In the genomic region with DNA sequence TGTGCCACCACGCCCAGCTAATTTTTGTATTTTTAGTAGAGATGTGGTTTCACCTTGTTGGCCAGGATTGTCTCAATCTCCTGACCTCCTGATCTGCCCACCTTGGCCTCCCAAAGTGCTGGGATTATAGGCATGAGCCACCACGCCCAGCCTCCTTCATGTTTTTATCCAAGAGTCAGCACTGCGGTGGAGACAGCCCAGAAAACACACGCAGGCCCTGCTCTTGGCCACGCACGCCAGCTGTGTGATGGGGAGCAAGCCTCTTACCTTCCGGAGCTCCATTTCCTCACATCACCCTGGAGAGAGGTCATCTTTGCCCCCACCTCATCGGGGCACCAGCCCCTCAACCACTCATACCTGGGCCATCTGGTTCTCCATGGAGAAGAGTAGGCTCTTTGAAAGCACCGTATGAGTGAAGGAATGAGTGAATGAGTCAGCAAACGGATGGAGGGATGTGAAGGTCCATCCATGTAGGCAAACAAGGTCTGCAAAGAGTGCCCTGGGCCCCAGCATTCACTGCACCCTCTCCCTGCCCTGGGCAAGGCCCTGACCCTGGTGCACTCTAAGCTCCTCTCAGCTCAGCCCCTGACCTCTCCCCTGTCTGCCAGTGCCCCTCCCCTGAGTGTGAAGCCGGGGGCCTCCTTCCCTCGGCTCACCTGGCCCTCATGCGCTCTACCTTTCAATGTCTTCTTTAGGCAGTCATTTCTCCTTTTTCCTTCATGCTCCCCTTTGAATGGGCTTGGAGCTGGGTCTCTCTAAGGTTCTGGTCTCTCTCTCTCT, we compare ENCODE assay signal across 13 cellular contexts. TPM values are rescaled to one million over a fixed set of nuclear protein-coding genes. Genes with fewer than 3 reads are reported as not detected.
A peak's percentile ranks its signal among the peaks of the same experiment; 100 is the strongest.
DNase-seq lines count a peak whose midpoint lies in the region; ATAC-seq and TF ChIP-seq lines count a peak whose summit lies in the region.
"Had no signal": no experiment of that assay in that cellular context is flagged by ENCODE, and none has a peak within 500 bp of the region (broad histone marks: within the 10 kb centered on the region; RNA-seq: fewer than 3 reads in every experiment).

No MANE protein-coding gene starts in this region.

- no peak for TF ChIP-seq POLR2A in erythroblast (IDR thresholded peaks at IDR 0.05; ENCODE audit: low read length)

- peaks cover 85% of the 10 kb centered on the region for H3K4me1 Mint-ChIP-seq in activated CD4-positive, alpha-beta T cell treated with anti-CD3 and anti-CD28 coated beads, Interleukin-2, amount 10 ng/mL, durations not matched to agents 24 days and 14 days
- peaks cover 81% of the 10 kb centered on the region for H3K4me1 Mint-ChIP-seq in T-helper 1 cell treated with Interleukin-12 subunit alpha and Interleukin-12 subunit beta and Interleukin-4 antibody, amounts not matched to agents 30 μg/mL and 1 μg/mL, for 36 hours (ENCODE audit: low read depth)
- H3K4me1 Mint-ChIP-seq in stimulated activated effector memory CD8-positive, alpha-beta T cell treated with anti-CD3 and anti-CD28 coated beads, Interleukin-12 subunit alpha, Interleukin-12 subunit beta, amount 100 ng/mL, for 72 hours, result peaks cover 95% of the 10 kb centered on the region

- no peak for ATAC-seq in stimulated activated effector memory CD8-positive, alpha-beta T cell treated with anti-CD3 and anti-CD28 coated beads, Interleukin-12 subunit alpha, Interleukin-12 subunit beta, amount 100 ng/mL, for 72 hours
- no peak for ATAC-seq in HG02763 (IDR thresholded peaks at IDR 0.05; ENCODE audit: unreplicated experiment)

- H3K27ac Mint-ChIP-seq in activated CD4-positive, alpha-beta T cell treated with anti-CD3 and anti-CD28 coated beads, Interleukin-2, amount 10 ng/mL, durations not matched to agents 24 days and 14 days, result peak overlapping the region; percentile 96
- H3K27ac Mint-ChIP-seq in T-helper 1 cell treated with Interleukin-12 subunit alpha and Interleukin-12 subunit beta and Interleukin-4 antibody, amounts not matched to agents 30 μg/mL and 1 μg/mL, for 36 hours, result peak overlapping the region; percentile 96
- peak overlapping the region; percentile 99 for H3K27ac Mint-ChIP-seq in stimulated activated effector memory CD8-positive, alpha-beta T cell treated with anti-CD3 and anti-CD28 coated beads, Interleukin-12 subunit alpha, Interleukin-12 subunit beta, amount 100 ng/mL, for 72 hours

- no peaks in the 10 kb centered on the region for H3K9me3 Mint-ChIP-seq in activated CD4-positive, alpha-beta T cell treated with anti-CD3 and anti-CD28 coated beads, Interleukin-2, amount 10 ng/mL, durations not matched to agents 24 days and 14 days
- H3K9me3 Mint-ChIP-seq in T-helper 1 cell treated with Interleukin-12 subunit alpha and Interleukin-12 subunit beta and Interleukin-4 antibody, amounts not matched to agents 30 μg/mL and 1 μg/mL, for 36 hours, result no peaks in the 10 kb centered on the region
- H3K9me3 Mint-ChIP-seq in stimulated activated effector memory CD8-positive, alpha-beta T cell treated with anti-CD3 and anti-CD28 coated beads, Interleukin-12 subunit alpha, Interleukin-12 subunit beta, amount 100 ng/mL, for 72 hours, result no peaks in the 10 kb centered on the region

- H3K27me3 Mint-ChIP-seq in activated CD4-positive, alpha-beta T cell treated with anti-CD3 and anti-CD28 coated beads, Interleukin-2, amount 10 ng/mL, durations not matched to agents 24 days and 14 days, result no peaks in the 10 kb centered on the region
- no peaks in the 10 kb centered on the region for H3K27me3 Mint-ChIP-seq in T-helper 1 cell treated with Interleukin-12 subunit alpha and Interleukin-12 subunit beta and Interleukin-4 antibody, amounts not matched to agents 30 μg/mL and 1 μg/mL, for 36 hours (ENCODE audit: low read depth)

- intact Hi-C loops in activated CD4-positive, alpha-beta T cell treated with anti-CD3 and anti-CD28 coated beads, Interleukin-2, amount 10 ng/mL, durations not matched to agents 24 days and 14 days (cut with micrococcal nuclease), result no loop called here

- H3K4me3 Mint-ChIP-seq in activated CD4-positive, alpha-beta T cell treated with anti-CD3 and anti-CD28 coated beads, Interleukin-2, amount 10 ng/mL, durations not matched to agents 24 days and 14 days, result peak overlapping the region; percentile 80
- peak overlapping the region; percentile 76 for H3K4me3 Mint-ChIP-seq in T-helper 1 cell treated with Interleukin-12 subunit alpha and Interleukin-12 subunit beta and Interleukin-4 antibody, amounts not matched to agents 30 μg/mL and 1 μg/mL, for 36 hours
- peak overlapping the region; percentile 77 for H3K4me3 Mint-ChIP-seq in stimulated activated effector memory CD8-positive, alpha-beta T cell treated with anti-CD3 and anti-CD28 coated beads, Interleukin-12 subunit alpha, Interleukin-12 subunit beta, amount 100 ng/mL, for 72 hours

- peaks cover 55% of the 10 kb centered on the region for H3K36me3 Mint-ChIP-seq in activated CD4-positive, alpha-beta T cell treated with anti-CD3 and anti-CD28 coated beads, Interleukin-2, amount 10 ng/mL, durations not matched to agents 24 days and 14 days (ENCODE audit: low read depth)
- peaks cover 33% of the 10 kb centered on the region for H3K36me3 Mint-ChIP-seq in T-helper 1 cell treated with Interleukin-12 subunit alpha and Interleukin-12 subunit beta and Interleukin-4 antibody, amounts not matched to agents 30 μg/mL and 1 μg/mL, for 36 hours (ENCODE audit: low read depth)
- H3K36me3 Mint-ChIP-seq in stimulated activated effector memory CD8-positive, alpha-beta T cell treated with anti-CD3 and anti-CD28 coated beads, Interleukin-12 subunit alpha, Interleukin-12 subunit beta, amount 100 ng/mL, for 72 hours, result peaks cover 65% of the 10 kb centered on the region

- DNase-seq in activated CD4-positive, alpha-beta T cell treated with anti-CD3 and anti-CD28 coated beads, Interleukin-2, amount 10 ng/mL, durations not matched to agents 24 days and 14 days, result peak; percentile 61
- no peak for DNase-seq in activated CD4-positive, alpha-beta T cell treated with anti-CD3 and anti-CD28 coated beads, Interleukin-2, amount 50 U/mL, for 4 hours
- DNase-seq in erythroblast (lab: John Stamatoyannopoulos, UW), result peak; percentile 31 to 42
- no peak for DNase-seq in stimulated activated effector memory CD8-positive, alpha-beta T cell treated with anti-CD3 and anti-CD28 coated beads, Interleukin-12 subunit alpha, Interleukin-12 subunit beta, amount 100 ng/mL, for 72 hours (ENCODE audit: low spot score in 2 of 2)
- no peak for DNase-seq in NCI-H1930 (lab: John Stamatoyannopoulos, UW)
- no peak for DNase-seq in retina
- DNase-seq: 8988T, caudate nucleus, DMS153, NCI-H69, SHP77 treated with DMSO at 0.1 percent for 48 hours had no signal

RNA-seq across cellular contexts. Expression of a gene that starts 7.4 kb away (rescaled TPM):
- 120 and 122 TPM in 2 replicates for total RNA-seq in activated CD4-positive, alpha-beta T cell treated with anti-CD3 and anti-CD28 coated beads, Interleukin-2, amount 10 ng/mL, durations not matched to agents 24 days and 14 days

Comparison
In these comparisons a context has a peak if more than half of its experiments do, and no peak if none do; other contexts are left out.
1. DNase-seq: peak in activated CD4-positive, alpha-beta T cell treated with anti-CD3 and anti-CD28 coated beads, Interleukin-2, amount 10 ng/mL, durations not matched to agents 24 days and 14 days (single experiment) and erythroblast (2 of 2); none in activated CD4-positive, alpha-beta T cell treated with anti-CD3 and anti-CD28 coated beads, Interleukin-2, amount 50 U/mL, for 4 hours (0 of 2), stimulated activated effector memory CD8-positive, alpha-beta T cell treated with anti-CD3 and anti-CD28 coated beads, Interleukin-12 subunit alpha, Interleukin-12 subunit beta, amount 100 ng/mL, for 72 hours (0 of 2), NCI-H1930 (0 of 2) and retina (single experiment).
2. Peak in every context shown above with its lines, with median percentiles within 50 percentile points of each other: H3K27ac Mint-ChIP-seq and H3K4me3 Mint-ChIP-seq.